In the genomic region with DNA sequence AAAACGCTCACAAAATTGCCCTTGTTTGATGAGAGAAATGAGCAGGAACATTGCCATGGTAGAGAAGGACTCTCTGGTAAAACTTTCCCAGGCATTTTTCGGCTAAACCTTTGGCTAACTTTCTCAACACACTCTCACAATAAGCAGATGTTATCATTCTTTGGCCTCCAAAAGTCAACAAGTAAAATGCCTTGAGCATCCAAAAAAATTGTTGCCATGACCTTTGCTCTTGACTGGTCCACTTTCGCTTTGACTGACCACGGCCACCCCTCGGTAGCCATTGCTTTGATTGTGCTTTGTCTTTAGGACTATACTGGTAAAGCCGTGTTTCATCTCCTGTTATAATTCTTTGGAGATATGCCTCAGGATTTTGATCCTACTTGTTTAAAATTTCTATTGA, we compare ENCODE assay signal across 26 cellular contexts.
"Had no signal": no experiment of that assay in that cellular context is flagged by ENCODE, and none has a peak within 500 bp of the region (broad histone marks: within the 10 kb centered on the region; RNA-seq: fewer than 3 reads in every experiment).

No MANE protein-coding gene starts in this region.

- H3K27ac ChIP-seq: left lung, lower lobe of right lung, pancreas, prostate gland, sigmoid colon, spleen, tibial nerve, uterus had no signal

- H3K4me3 ChIP-seq: left lung, lower lobe of right lung, pancreas, prostate gland, sigmoid colon, spleen, tibial nerve, uterus had no signal

- FAIRE-seq: islet of Langerhans, kidney, pancreas, small intestine had no signal

- H3K36me3 ChIP-seq: left lung, lower lobe of right lung, pancreas, prostate gland, sigmoid colon, spleen, tibial nerve, uterus had no signal

- H3K9me3 ChIP-seq: left lung, lower lobe of right lung, pancreas, prostate gland, sigmoid colon, spleen, tibial nerve, uterus had no signal

- H3K27me3 ChIP-seq: left lung, pancreas, sigmoid colon, spleen, tibial nerve, uterus had no signal

- H3K4me1 ChIP-seq: left lung, lower lobe of right lung, pancreas, prostate gland, sigmoid colon, spleen, tibial nerve, uterus had no signal

- ATAC-seq: left colon; left lung; lower lobe of right lung; naive thymus-derived CD8-positive, alpha-beta T cell; pancreas; right cardiac atrium; stimulated activated effector memory CD8-positive, alpha-beta T cell treated with anti-CD3 and anti-CD28 coated beads, Interleukin-12 subunit alpha, Interleukin-12 subunit beta, amount 100 ng/mL, for 72 hours; stimulated activated naive CD8-positive, alpha-beta T cell treated with anti-CD3 and anti-CD28 coated beads, Interleukin-15, amount 100 ng/mL, for 72 hours had no signal

- DNase-seq: hypothalamus; immature natural killer cell; kidney; left colon; left lung; lower lobe of right lung; mammary epithelial cell; mesenchymal stem cell; naive thymus-derived CD8-positive, alpha-beta T cell; nucleus accumbens; pancreas; posterior cingulate gyrus; retina; right cardiac atrium; sigmoid colon; small intestine; spleen; stimulated activated CD4-positive, alpha-beta T cell treated with anti-CD3 and anti-CD28 coated beads, Interleukin-4, amount 100 ng/mL, for 24 hours; stimulated activated naive CD4-positive, alpha-beta T cell treated with Interleukin-2 at 50 U/mL for 16 hours; stimulated activated naive CD8-positive, alpha-beta T cell treated with anti-CD3 and anti-CD28 coated beads, Interleukin-15, amount 100 ng/mL, for 72 hours; substantia nigra; uterus had no signal
